Comparison of ENCODE assay signal across 34 cellular contexts in the genomic region with DNA sequence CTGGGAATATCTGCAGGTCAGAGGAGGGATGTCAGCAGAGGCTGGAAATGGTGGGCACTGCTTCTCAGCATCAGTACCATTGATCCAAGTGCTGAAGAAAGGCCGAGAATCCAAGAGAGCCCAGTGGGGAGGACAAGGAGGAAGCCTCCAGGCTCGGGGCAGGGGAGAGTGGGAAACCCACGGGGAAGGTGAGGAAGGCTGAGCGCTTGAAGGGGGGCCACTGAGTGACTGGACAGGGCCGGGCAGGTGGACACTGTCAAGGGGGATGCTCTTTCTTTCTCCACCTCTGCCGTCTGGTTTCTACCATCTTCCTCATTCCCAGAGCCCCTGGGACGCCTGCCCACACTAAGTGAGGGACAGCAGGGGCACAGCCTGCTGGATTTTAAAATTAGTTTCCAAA.
"Had no signal": no experiment of that assay in that cellular context is flagged by ENCODE, and none has a peak within 500 bp of the region (broad histone marks: within the 10 kb centered on the region; RNA-seq: fewer than 3 reads in every experiment).

No MANE protein-coding gene starts in this region.

- H3K27ac Mint-ChIP-seq: activated B cell treated with CpG ODN at 0.5 μM for 24 hours; activated CD4-positive, alpha-beta memory T cell treated with anti-CD3 and anti-CD28 coated beads, Interleukin-2, amount 10 ng/mL, durations not matched to agents 7 days and 5 days; activated CD4-positive, alpha-beta T cell treated with anti-CD3 and anti-CD28 coated beads, Interleukin-2, amount 10 ng/mL, durations not matched to agents 7 days and 5 days; activated CD8-positive, alpha-beta memory T cell treated with anti-CD3 and anti-CD28 coated beads, Interleukin-2, amount 10 ng/mL, durations not matched to agents 7 days and 5 days; activated CD8-positive, alpha-beta T cell treated with anti-CD3 and anti-CD28 coated beads, Interleukin-2, amount 10 ng/mL, durations not matched to agents 7 days and 5 days; activated naive CD4-positive, alpha-beta T cell treated with anti-CD3 and anti-CD28 coated beads, Interleukin-2, amount 10 ng/mL, durations not matched to agents 7 days and 5 days; activated naive CD4-positive, alpha-beta T cell treated with anti-CD3 and anti-CD28 coated beads, Interleukin-2, amount 50 U/mL, for 24 hours; activated naive CD8-positive, alpha-beta T cell; activated naive CD8-positive, alpha-beta T cell treated with anti-CD3 and anti-CD28 coated beads, Interleukin-2, amount 10 ng/mL, durations not matched to agents 7 days and 5 days; activated naive CD8-positive, alpha-beta T cell treated with anti-CD3 and anti-CD28 coated beads, Interleukin-2, amount 50 U/mL, for 24 hours; activated T-cell treated with anti-CD3 and anti-CD28 coated beads, Interleukin-2, amount 50 U/mL, for 24 hours; activated T-helper 2 cell treated with anti-CD3 and anti-CD28 coated beads, Interferon-gamma antibody, Interleukin-2, Interleukin-4, amounts not matched to agents 10 μg/mL and 5 μg/mL and 100 μg/mL, durations not matched to agents 14 hours and 24 hours and 36 hours; T-helper 1 cell treated with Interleukin-12 subunit alpha and Interleukin-12 subunit beta and Interleukin-4 antibody, amounts not matched to agents 30 μg/mL and 1 μg/mL, for 36 hours; T-helper 2 cell treated with Interferon-gamma antibody and Interleukin-4, amounts not matched to agents 5 μg/mL and 100 μg/mL, for 36 hours had no signal

- H3K4me1 ChIP-seq: ascending aorta had no signal

- H3K36me3 Mint-ChIP-seq: activated CD8-positive, alpha-beta memory T cell treated with anti-CD3 and anti-CD28 coated beads, Interleukin-2, amount 10 ng/mL, durations not matched to agents 7 days and 5 days; activated naive CD4-positive, alpha-beta T cell treated with anti-CD3 and anti-CD28 coated beads, Interleukin-2, amount 10 ng/mL, durations not matched to agents 7 days and 5 days; activated naive CD4-positive, alpha-beta T cell treated with anti-CD3 and anti-CD28 coated beads, Interleukin-2, amount 50 U/mL, for 24 hours; activated naive CD8-positive, alpha-beta T cell; activated naive CD8-positive, alpha-beta T cell treated with anti-CD3 and anti-CD28 coated beads, Interleukin-2, amount 10 ng/mL, durations not matched to agents 7 days and 5 days had no signal

- H3K9me3 Mint-ChIP-seq: central memory CD8-positive, alpha-beta T cell had no signal

- H3K27me3 Mint-ChIP-seq: activated B cell treated with CpG ODN at 0.5 μM for 24 hours; activated CD4-positive, alpha-beta memory T cell treated with anti-CD3 and anti-CD28 coated beads, Interleukin-2, amount 10 ng/mL, durations not matched to agents 7 days and 5 days; activated CD4-positive, alpha-beta T cell treated with anti-CD3 and anti-CD28 coated beads, Interleukin-2, amount 10 ng/mL, durations not matched to agents 7 days and 5 days; activated naive CD4-positive, alpha-beta T cell treated with anti-CD3 and anti-CD28 coated beads, Interleukin-2, amount 10 ng/mL, durations not matched to agents 7 days and 5 days; activated naive CD8-positive, alpha-beta T cell; activated naive CD8-positive, alpha-beta T cell treated with anti-CD3 and anti-CD28 coated beads, Interleukin-2, amount 10 ng/mL, durations not matched to agents 7 days and 5 days; brain had no signal

- DNase-seq: activated B cell treated with CpG ODN at 0.5 μM for 24 hours; activated CD4-positive, alpha-beta memory T cell treated with anti-CD3 and anti-CD28 coated beads, Interleukin-2, amount 10 ng/mL, durations not matched to agents 7 days and 5 days; activated CD4-positive, alpha-beta T cell treated with anti-CD3 and anti-CD28 coated beads for 48 hours; activated CD4-positive, alpha-beta T cell treated with anti-CD3 and anti-CD28 coated beads, Interleukin-2, amount 10 ng/mL, durations not matched to agents 7 days and 5 days; activated CD4-positive, alpha-beta T cell treated with anti-CD3 and anti-CD28 coated beads, Interleukin-2, amount 50 U/mL, for 48 hours; activated CD4-positive, CD25-positive, alpha-beta regulatory T cell treated with anti-CD3 and anti-CD28 coated beads, Interleukin-2, amount 50 U/mL, for 72 hours; activated CD8-positive, alpha-beta memory T cell treated with anti-CD3 and anti-CD28 coated beads for 24 hours; activated CD8-positive, alpha-beta memory T cell treated with anti-CD3 and anti-CD28 coated beads, Interleukin-2, amount 10 ng/mL, durations not matched to agents 7 days and 5 days; activated CD8-positive, alpha-beta memory T cell treated with anti-CD3 and anti-CD28 coated beads, Interleukin-2, amount 50 U/mL, for 48 hours; activated CD8-positive, alpha-beta T cell treated with anti-CD3 and anti-CD28 coated beads, Interleukin-2, amount 10 ng/mL, durations not matched to agents 7 days and 5 days; activated effector memory CD4-positive, alpha-beta T cell treated with Interleukin-2 at 50 U/mL for 16 hours; activated gamma-delta T cell; activated naive CD4-positive, alpha-beta T cell treated with anti-CD3 and anti-CD28 coated beads, Interleukin-2, amount 10 ng/mL, durations not matched to agents 7 days and 5 days; activated naive CD4-positive, alpha-beta T cell treated with Interleukin-2 at 50 U/mL for 16 hours; activated naive CD8-positive, alpha-beta T cell treated with anti-CD3 and anti-CD28 coated beads, Interleukin-2, amount 10 ng/mL, durations not matched to agents 7 days and 5 days; activated naive CD8-positive, alpha-beta T cell treated with anti-CD3 and anti-CD28 coated beads, Interleukin-2, amount 50 U/mL, for 24 hours; activated T-cell treated with anti-CD3 and anti-CD28 coated beads, Interleukin-2, amount 50 U/mL, for 24 hours; activated T-cell treated with anti-CD3 and anti-CD28 coated beads, Interleukin-2, amount 50 U/mL, for 48 hours; amygdala; anterior cingulate cortex; caudate nucleus; cerebellar nuclear complex; T-helper 2 cell; T-helper 9 cell had no signal

- H3K4me1 Mint-ChIP-seq: activated B cell treated with CpG ODN at 0.5 μM for 24 hours; activated CD4-positive, alpha-beta memory T cell treated with anti-CD3 and anti-CD28 coated beads, Interleukin-2, amount 10 ng/mL, durations not matched to agents 7 days and 5 days; activated CD4-positive, alpha-beta T cell treated with anti-CD3 and anti-CD28 coated beads, Interleukin-2, amount 10 ng/mL, durations not matched to agents 7 days and 5 days; activated CD8-positive, alpha-beta memory T cell treated with anti-CD3 and anti-CD28 coated beads, Interleukin-2, amount 10 ng/mL, durations not matched to agents 7 days and 5 days; activated naive CD4-positive, alpha-beta T cell treated with anti-CD3 and anti-CD28 coated beads, Interleukin-2, amount 10 ng/mL, durations not matched to agents 7 days and 5 days; activated naive CD4-positive, alpha-beta T cell treated with anti-CD3 and anti-CD28 coated beads, Interleukin-2, amount 50 U/mL, for 24 hours; activated naive CD8-positive, alpha-beta T cell treated with anti-CD3 and anti-CD28 coated beads, Interleukin-2, amount 10 ng/mL, durations not matched to agents 7 days and 5 days; activated naive CD8-positive, alpha-beta T cell treated with anti-CD3 and anti-CD28 coated beads, Interleukin-2, amount 50 U/mL, for 24 hours; central memory CD8-positive, alpha-beta T cell had no signal

- H3K36me3 ChIP-seq: ascending aorta, cardiac muscle cell had no signal

- H3K4me3 Mint-ChIP-seq: activated B cell treated with CpG ODN at 0.5 μM for 24 hours; activated CD4-positive, alpha-beta memory T cell treated with anti-CD3 and anti-CD28 coated beads, Interleukin-2, amount 10 ng/mL, durations not matched to agents 7 days and 5 days; activated CD4-positive, alpha-beta T cell treated with anti-CD3 and anti-CD28 coated beads, Interleukin-2, amount 10 ng/mL, durations not matched to agents 7 days and 5 days; activated CD8-positive, alpha-beta memory T cell treated with anti-CD3 and anti-CD28 coated beads, Interleukin-2, amount 10 ng/mL, durations not matched to agents 7 days and 5 days; activated CD8-positive, alpha-beta T cell treated with anti-CD3 and anti-CD28 coated beads, Interleukin-2, amount 10 ng/mL, durations not matched to agents 7 days and 5 days; activated naive CD4-positive, alpha-beta T cell treated with anti-CD3 and anti-CD28 coated beads, Interleukin-2, amount 10 ng/mL, durations not matched to agents 7 days and 5 days; activated naive CD4-positive, alpha-beta T cell treated with anti-CD3 and anti-CD28 coated beads, Interleukin-2, amount 50 U/mL, for 24 hours; activated naive CD8-positive, alpha-beta T cell; activated naive CD8-positive, alpha-beta T cell treated with anti-CD3 and anti-CD28 coated beads, Interleukin-2, amount 10 ng/mL, durations not matched to agents 7 days and 5 days; activated naive CD8-positive, alpha-beta T cell treated with anti-CD3 and anti-CD28 coated beads, Interleukin-2, amount 50 U/mL, for 24 hours; activated T-cell treated with anti-CD3 and anti-CD28 coated beads, Interleukin-2, amount 50 U/mL, for 24 hours; brain; central memory CD8-positive, alpha-beta T cell; T-helper 1 cell treated with Interleukin-12 subunit alpha and Interleukin-12 subunit beta and Interleukin-4 antibody, amounts not matched to agents 30 μg/mL and 1 μg/mL, for 36 hours; T-helper 2 cell treated with Interferon-gamma antibody and Interleukin-4, amounts not matched to agents 5 μg/mL and 100 μg/mL, for 36 hours had no signal

- ATAC-seq: activated CD8-positive, alpha-beta memory T cell treated with anti-CD3 and anti-CD28 coated beads, Interleukin-2, amount 10 ng/mL, durations not matched to agents 7 days and 5 days; activated CD8-positive, alpha-beta T cell treated with anti-CD3 and anti-CD28 coated beads, Interleukin-2, amount 10 ng/mL, durations not matched to agents 7 days and 5 days; activated naive CD8-positive, alpha-beta T cell treated with anti-CD3 and anti-CD28 coated beads, Interleukin-2, amount 50 U/mL, for 24 hours had no signal

- H3K27ac ChIP-seq: ascending aorta, cardiac muscle cell, VCaP had no signal

- H3K4me3 ChIP-seq: ascending aorta, cardiac muscle cell had no signal

- H3K27me3 ChIP-seq: ascending aorta, cardiac muscle cell had no signal
